ENCODE assay signal across 20 cellular contexts in the genomic region with DNA sequence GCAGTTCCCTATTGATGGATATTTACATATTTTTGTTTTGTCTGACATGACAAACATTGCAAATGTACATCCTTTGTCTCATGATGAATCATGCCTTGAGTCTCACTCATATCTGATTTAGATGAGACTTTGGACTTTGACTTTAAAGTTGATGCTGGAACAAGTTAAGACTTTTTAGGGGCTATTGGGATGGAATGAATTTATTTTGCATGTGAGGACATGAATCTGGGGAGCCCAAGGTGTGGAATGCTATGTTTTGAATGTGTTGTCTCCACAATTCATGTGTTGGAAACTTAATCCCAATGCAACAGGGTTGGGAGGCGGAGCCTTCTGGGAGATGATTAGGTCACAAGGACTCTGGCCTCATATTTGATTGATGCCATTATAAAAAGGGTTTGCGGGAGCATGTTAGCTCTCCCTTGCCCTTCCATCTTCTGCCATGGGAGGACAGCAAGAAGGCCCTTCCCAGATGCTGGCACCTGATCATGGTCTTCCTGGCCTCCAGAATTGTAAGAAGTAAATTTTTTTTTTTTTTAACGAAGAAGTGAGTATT. TPM values are rescaled to one million over a fixed set of nuclear protein-coding genes. Genes with fewer than 3 reads are reported as not detected.
DNase-seq lines count a peak whose midpoint lies in the region; ATAC-seq and TF ChIP-seq lines count a peak whose summit lies in the region.
"Had no signal": no experiment of that assay in that cellular context is flagged by ENCODE, and none has a peak within 500 bp of the region (broad histone marks: within the 10 kb centered on the region; RNA-seq: fewer than 3 reads in every experiment).

No MANE protein-coding gene starts in this region.

- no peak overlapping the region for H3K4me3 Mint-ChIP-seq in immature natural killer cell
- H3K4me3 Mint-ChIP-seq: GM23338, IgD-negative memory B cell had no signal

- intact Hi-C loops in Panc1 (cut with micrococcal nuclease; ENCODE audit: unreplicated experiment), result no loop called here
- intact Hi-C loops in left colon (cut with DNase I, micrococcal nuclease), result no loop called here

- POLR2A ChIA-PET in Panc1 (lab: Charles Lee), result no interaction called here

- DNase-seq in DMS 273 (lab: John Stamatoyannopoulos, UW; ENCODE audit: unreplicated experiment) (peak; percentile 7), DMS 273 treated with DMSO at 0.1 percent for 48 hours (lab: John Stamatoyannopoulos, UW) (no peak), Panc1 (ENCODE audit: low read depth, low spot score) (no peak), left colon (no peak), immature natural killer cell (no peak)
- no peak for DNase-seq in activated T-cell treated with anti-CD3 and anti-CD28 coated beads, Interleukin-2, amount 50 U/mL, for 1 hour
- DNase-seq: DND-41, NCI-H1694 treated with DMSO at 0.1 percent for 48 hours, NCI-H2081 treated with DMSO at 0.1 percent for 48 hours, NCI-H2171 treated with DMSO at 0.1 percent for 48 hours, NCI-H446, NCI-H526, Right ventricle myocardium superior had no signal

- no peak for TF ChIP-seq CTCF in Panc1 (IDR thresholded peaks at IDR 0.05)

- CTCF ChIA-PET in Panc1 (lab: Charles Lee), result no interaction called here

- no peaks in the 10 kb centered on the region for H3K4me1 ChIP-seq in Panc1 (ENCODE audit: control insufficient read depth, insufficient read depth, low read length)
- H3K4me1 ChIP-seq: HAP-1 had no signal

- H3K9me3 Mint-ChIP-seq in immature natural killer cell, result peaks cover 0 to 2% (median 0%) of the 10 kb centered on the region in 6 donors

- no peaks in the 10 kb centered on the region for H3K4me1 Mint-ChIP-seq in immature natural killer cell
- H3K4me1 Mint-ChIP-seq: GM23338, IgD-negative memory B cell had no signal

- BruUV-seq in Panc1 (replicated peaks; lab: Mats Ljungman, UMichigan), result TSS peak; percentile 48

- no peaks in the 10 kb centered on the region for H3K27me3 Mint-ChIP-seq in immature natural killer cell (ENCODE audit: low read depth in 3 of 3)
- H3K27me3 Mint-ChIP-seq: IgD-negative memory B cell had no signal

- no peaks in the 10 kb centered on the region for H3K27me3 ChIP-seq in Panc1 (ENCODE audit: control insufficient read depth, insufficient read depth, low read length)

- ATAC-seq in Panc1, result no peak
- peak; percentile 65 for ATAC-seq in left colon
- ATAC-seq in HG03439 (IDR thresholded peaks at IDR 0.05; ENCODE audit: unreplicated experiment), result no peak
- no peak for ATAC-seq in GM18858 (IDR thresholded peaks at IDR 0.05; ENCODE audit: unreplicated experiment)
- ATAC-seq: GM23338 had no signal

- no peaks in the 10 kb centered on the region; the same call in 1 of the 2 replicates for H3K36me3 ChIP-seq in Panc1 (ENCODE audit: control insufficient read depth, insufficient read depth, low read length)

- no peak overlapping the region for H3K4me3 ChIP-seq in Panc1 (ENCODE audit: low read depth in 2 of 2, low read length in 2 of 2)
- H3K4me3 ChIP-seq: GM23338, HAP-1 had no signal

- no peak overlapping the region for H3K27ac ChIP-seq in Panc1 (ENCODE audit: low read length)
- H3K27ac ChIP-seq: 22Rv1, C4-2B had no signal

- peaks cover 9 to 13% (median 13%) of the 10 kb centered on the region in 3 donors for H3K36me3 Mint-ChIP-seq in immature natural killer cell

- in situ Hi-C loops in Panc1 (cut with HindIII; ENCODE audit: low pct_unique_long_range_greater_than_20kb, low sequenced_read_pairs), result no loop called here

- H3K27ac Mint-ChIP-seq in immature natural killer cell, result no peak overlapping the region
- H3K27ac Mint-ChIP-seq: GM23338, IgD-negative memory B cell had no signal

- no peaks in the 10 kb centered on the region for H3K9me3 ChIP-seq in Panc1 (ENCODE audit: control insufficient read depth, insufficient read depth, low read depth, low read length)
- H3K9me3 ChIP-seq: HAP-1 had no signal

RNA-seq across cellular contexts. Expression of a gene that starts 29.1 kb away (rescaled TPM):
- total RNA-seq in Panc1 (2021; ENCODE audit: unreplicated experiment) (17.9 TPM), left colon (10 to 100 TPM; 27.3 to 27.8 TPM)
- 3.0 TPM for polyA plus RNA-seq in Panc1 (2012; ENCODE audit: insufficient read length)
- 10 to 100 TPM in 1 of 3 donors, 1 to 10 TPM in 2; 6.7 to 13.4 (median 7.7) TPM for polyA plus RNA-seq in immature natural killer cell

RNA-seq across cellular contexts. Expression of a gene that starts 44.1 kb away (rescaled TPM):
- total RNA-seq in Panc1 (2021; ENCODE audit: unreplicated experiment) (106 TPM), left colon (100 to 1,000 TPM; 169 to 190 TPM)
- polyA plus RNA-seq in Panc1 (2012; ENCODE audit: insufficient read length), result 68.3 TPM
- 10 to 100 TPM; 30.2 to 43.3 (median 39.7) TPM for polyA plus RNA-seq in immature natural killer cell

RNA-seq across cellular contexts. Expression of a gene that starts 44.6 kb away (rescaled TPM):
- total RNA-seq in Panc1 (2021; ENCODE audit: unreplicated experiment) (523 TPM), left colon (100 to 1,000 TPM; 441 to 460 TPM)
- polyA plus RNA-seq in Panc1 (2012; ENCODE audit: insufficient read length), result 470 TPM
- 1,000 to 10,000 TPM in 1 of 3 donors, 100 to 1,000 TPM in 2; 434 to 1,002 (median 456) TPM for polyA plus RNA-seq in immature natural killer cell
